In genomic region chr3:71754610-71755253, GRCh38 we compare ENCODE assay signal across 8 cellular contexts. TPM values are rescaled to one million over a fixed set of nuclear protein-coding genes. Genes with fewer than 3 reads are reported as not detected.
DNase-seq lines count a peak whose midpoint lies in the region; ATAC-seq and TF ChIP-seq lines count a peak whose summit lies in the region.

No MANE protein-coding gene starts in this region.

- H3K27me3 ChIP-seq in tibial nerve = peaks cover 0 to 44% of the 10 kb centered on the region in 2 donors

- H3K36me3 Mint-ChIP-seq in activated naive CD4-positive, alpha-beta T cell treated with anti-CD3 and anti-CD28 coated beads, Interleukin-2, amount 10 ng/mL, durations not matched to agents 7 days and 5 days = peaks cover 3% of the 10 kb centered on the region
- H3K36me3 Mint-ChIP-seq in activated naive CD4-positive, alpha-beta T cell treated with anti-CD3 and anti-CD28 coated beads, Interleukin-2, amount 50 U/mL, for 72 hours = peaks cover 0 to 5% of the 10 kb centered on the region in 2 donors
- H3K36me3 Mint-ChIP-seq in central memory CD8-positive, alpha-beta T cell (ENCODE audit: insufficient read depth) = no peaks in the 10 kb centered on the region
- peaks cover 8% of the 10 kb centered on the region for H3K36me3 Mint-ChIP-seq in mesothelial cell of epicardium

- no peak overlapping the region for H3K27ac ChIP-seq in tibial nerve

- TF ChIP-seq CTCF in mesothelial cell of epicardium (IDR thresholded peaks at IDR 0.05; ENCODE audit: unreplicated experiment) (no peak), tibial nerve (IDR thresholded peaks at IDR 0.05) (no peak)

- H3K4me3 Mint-ChIP-seq in activated naive CD4-positive, alpha-beta T cell treated with anti-CD3 and anti-CD28 coated beads, Interleukin-2, amount 10 ng/mL, durations not matched to agents 7 days and 5 days = peak overlapping the region; percentile 58
- H3K4me3 Mint-ChIP-seq in central memory CD8-positive, alpha-beta T cell = peak overlapping the region; percentile 71
- H3K4me3 Mint-ChIP-seq in mesothelial cell of epicardium = peak overlapping the region; percentile 69

- ATAC-seq in activated naive CD4-positive, alpha-beta T cell treated with anti-CD3 and anti-CD28 coated beads, Interleukin-2, amount 50 U/mL, for 72 hours = no peak
- no peak for ATAC-seq in central memory CD8-positive, alpha-beta T cell (replicated peaks; ENCODE audit: extremely low read depth, poor library complexity, severe bottlenecking)
- ATAC-seq in GM18909 (IDR thresholded peaks at IDR 0.05; ENCODE audit: poor library complexity, unreplicated experiment) = no peak

- no peaks in the 10 kb centered on the region for H3K9me3 Mint-ChIP-seq in activated naive CD4-positive, alpha-beta T cell treated with anti-CD3 and anti-CD28 coated beads, Interleukin-2, amount 10 ng/mL, durations not matched to agents 7 days and 5 days
- H3K9me3 Mint-ChIP-seq in activated naive CD4-positive, alpha-beta T cell treated with anti-CD3 and anti-CD28 coated beads, Interleukin-2, amount 50 U/mL, for 72 hours = no peaks in the 10 kb centered on the region
- H3K9me3 Mint-ChIP-seq in central memory CD8-positive, alpha-beta T cell = no peaks in the 10 kb centered on the region
- no peaks in the 10 kb centered on the region for H3K9me3 Mint-ChIP-seq in mesothelial cell of epicardium

- H3K4me3 ChIP-seq in tibial nerve = peak overlapping the region in 3 of 4 donors; percentile 30 to 61 (median 40)

- no peak for TF ChIP-seq EP300 in tibial nerve (IDR thresholded peaks at IDR 0.05)

- no peaks in the 10 kb centered on the region for H3K36me3 ChIP-seq in tibial nerve

- no peaks in the 10 kb centered on the region for H3K9me3 ChIP-seq in tibial nerve

- CTCF ChIA-PET in activated naive CD4-positive, alpha-beta T cell treated with anti-CD3 and anti-CD28 coated beads, Interleukin-2, amount 10 ng/mL, durations not matched to agents 7 days and 5 days (lab: Charles Lee) = interaction anchor here (1.1 kb wide), 1 partner anchor 44 kb away, joined by 3 read pairs; no protein-coding TSS in a partner anchor

- peaks cover 78% of the 10 kb centered on the region for H3K27me3 Mint-ChIP-seq in activated naive CD4-positive, alpha-beta T cell treated with anti-CD3 and anti-CD28 coated beads, Interleukin-2, amount 10 ng/mL, durations not matched to agents 7 days and 5 days
- H3K27me3 Mint-ChIP-seq in central memory CD8-positive, alpha-beta T cell = peaks cover 60% of the 10 kb centered on the region
- H3K27me3 Mint-ChIP-seq in mesothelial cell of epicardium (ENCODE audit: low read depth) = peaks cover 71% of the 10 kb centered on the region

- 13 to 14% methylated on average over 34 to 65 of the region's 65 CpGs for WGBS in tibial nerve, 2 donors

- no peak for DNase-seq in activated naive CD4-positive, alpha-beta T cell treated with anti-CD3 and anti-CD28 coated beads, Interleukin-2, amount 10 ng/mL, durations not matched to agents 7 days and 5 days
- no peak for DNase-seq in activated naive CD4-positive, alpha-beta T cell treated with anti-CD3 and anti-CD28 coated beads, Interleukin-2, amount 50 U/mL, for 72 hours (ENCODE audit: low spot score in 2 of 2)
- no peak for DNase-seq in central memory CD8-positive, alpha-beta T cell (ENCODE audit: low spot score in 2 of 2)
- DNase-seq in mesothelial cell of epicardium (ENCODE audit: low spot score in 2 of 2, unreplicated experiment in 2 of 2) = no peak
- DNase-seq in tibial nerve (ENCODE audit: low spot score in 2 of 2) = no peak
- no peak for DNase-seq in NCI-H2107 (lab: John Stamatoyannopoulos, UW)
- DNase-seq in activated effector memory CD4-positive, alpha-beta T cell treated with Interleukin-2 at 50 U/mL for 16 hours = no peak

- H3K4me1 Mint-ChIP-seq in activated naive CD4-positive, alpha-beta T cell treated with anti-CD3 and anti-CD28 coated beads, Interleukin-2, amount 10 ng/mL, durations not matched to agents 7 days and 5 days = peaks cover 6% of the 10 kb centered on the region
- no peaks in the 10 kb centered on the region for H3K4me1 Mint-ChIP-seq in central memory CD8-positive, alpha-beta T cell
- H3K4me1 Mint-ChIP-seq in mesothelial cell of epicardium = peaks cover 15% of the 10 kb centered on the region

- H3K27ac Mint-ChIP-seq in activated naive CD4-positive, alpha-beta T cell treated with anti-CD3 and anti-CD28 coated beads, Interleukin-2, amount 10 ng/mL, durations not matched to agents 7 days and 5 days = no peak overlapping the region
- H3K27ac Mint-ChIP-seq in activated naive CD4-positive, alpha-beta T cell treated with anti-CD3 and anti-CD28 coated beads, Interleukin-2, amount 50 U/mL, for 72 hours = no peak overlapping the region
- H3K27ac Mint-ChIP-seq in central memory CD8-positive, alpha-beta T cell (ENCODE audit: low read depth) = no peak overlapping the region
- no peak overlapping the region for H3K27ac Mint-ChIP-seq in mesothelial cell of epicardium

- peaks cover 0 to 11% (median 0%) of the 10 kb centered on the region in 4 donors for H3K4me1 ChIP-seq in tibial nerve

- no peak for TF ChIP-seq POLR2A in tibial nerve (IDR thresholded peaks at IDR 0.05)

RNA-seq across cellular contexts. Expression of gene GPR27, which starts 1.1 kb away (rescaled TPM):
- under 1 TPM in 1 of 2 donors, not detected in 1; 0.74 TPM for total RNA-seq in activated naive CD4-positive, alpha-beta T cell treated with anti-CD3 and anti-CD28 coated beads, Interleukin-2, amount 50 U/mL, for 72 hours
- 13.4 to 16.1 TPM (median 14.2 TPM) in 3 replicates for total RNA-seq in mesothelial cell of epicardium
- 1 to 10 TPM; 2.9 to 6.9 (median 4.0) TPM for total RNA-seq in tibial nerve

RNA-seq across cellular contexts. Expression of gene EIF4E3, which starts 29.5 kb away (rescaled TPM):
- total RNA-seq in activated naive CD4-positive, alpha-beta T cell treated with anti-CD3 and anti-CD28 coated beads, Interleukin-2, amount 50 U/mL, for 72 hours = 10 to 100 TPM; 24.6 to 29.7 TPM
- total RNA-seq in mesothelial cell of epicardium (9.9 to 10.9 TPM (median 9.9 TPM) in 3 replicates), tibial nerve (10 to 100 TPM; 11.2 to 23.8 (median 16.0) TPM)

RNA-seq across cellular contexts. Expression of gene PROK2, which starts 30.2 kb away (rescaled TPM):
- total RNA-seq in activated naive CD4-positive, alpha-beta T cell treated with anti-CD3 and anti-CD28 coated beads, Interleukin-2, amount 50 U/mL, for 72 hours = not detected
- total RNA-seq in mesothelial cell of epicardium = not detected in 3 replicates
- total RNA-seq in tibial nerve = under 1 TPM in 1 of 4 donors, not detected in 3; 0.21 TPM
